In genomic region chr5:132283423-132284043, GRCh38 we compare ENCODE assay signal across 1 cellular context.
TF ChIP-seq lines count a peak whose summit lies in the region.

No MANE protein-coding gene starts in this region.

TF ChIP-seq in K562, 482 proteins besides CTCF, POLR2A, EP300 and RAD21:
- no peak for TF ChIP-seq ZNF695 (CRISPR knock-in tag; IDR thresholded peaks at IDR 0.05)
- TF ChIP-seq MAX (CRISPR knock-in tag; IDR thresholded peaks at IDR 0.05), result peak; percentile 17; the same call in 1 of the 2 replicates
- TF ChIP-seq NFIC (IDR thresholded peaks at IDR 0.05), result peak; percentile 50
- TF ChIP-seq BHLHE40 (IDR thresholded peaks at IDR 0.05; ENCODE audit: low read length), result peak; percentile 68
TF ChIP-seq in K562: peak in this region for 3.
